ENCODE assay signal across 12 cellular contexts in genomic region chr22:17578129-17578754, GRCh38. TPM values are rescaled to one million over a fixed set of nuclear protein-coding genes. Genes with fewer than 3 reads are reported as not detected.
A peak's percentile ranks its signal among the peaks of the same experiment; 100 is the strongest.
DNase-seq lines count a peak whose midpoint lies in the region; ATAC-seq, FAIRE-seq and TF ChIP-seq lines count a peak whose summit lies in the region.
"Had no signal": no experiment of that assay in that cellular context is flagged by ENCODE, and none has a peak within 500 bp of the region (broad histone marks: within the 10 kb centered on the region; RNA-seq: fewer than 3 reads in every experiment).

No MANE protein-coding gene starts in this region.

- H3K36me3 ChIP-seq in PC-3 (ENCODE audit: low read depth, low read length) (no peaks in the 10 kb centered on the region), HepG2 (replicated peaks in 1 of 2; ENCODE audit: control insufficient read depth in 1 of 2, insufficient read depth in 2 of 2, low read length in 2 of 2) (no peaks in the 10 kb centered on the region)
- H3K36me3 ChIP-seq: neural progenitor cell had no signal

- no peak for TF ChIP-seq POLR2A in HepG2 (IDR thresholded peaks at IDR 0.05; ENCODE audit: insufficient read depth in 1 of 2, low read depth in 2 of 2, low read length in 2 of 2)

- CTCF ChIA-PET in PC-3 (lab: Charles Lee), result no interaction called here
- CTCF ChIA-PET in HepG2 (lab: Yijun Ruan, JAX; ENCODE audit: low intra/inter-chr PET ratio, low total read pairs), result no interaction called here

- no peaks in the 10 kb centered on the region for H4K20me1 ChIP-seq in PC-3 (ENCODE audit: low read length)
- no peaks in the 10 kb centered on the region for H4K20me1 ChIP-seq in HepG2 (ENCODE audit: insufficient read depth, low read length)

- BruUV-seq in PC-3 (replicated peaks; lab: Mats Ljungman, UMichigan), result no TSS peak
- no TSS peak for BruUV-seq in HepG2 (replicated peaks; lab: Mats Ljungman, UMichigan)

- DNase-seq in PC-3 (peak; percentile 37), dermis blood vessel endothelial cell (peak; percentile 37), HepG2 (ENCODE audit: low spot score) (peak; percentile 21), substantia nigra (lab: John Stamatoyannopoulos, UW) (peak in 41 of 49 donors; percentile 21 to 87 (median 62)), T-helper 2 cell (no peak)
- DNase-seq in activated T-cell treated with anti-CD3 and anti-CD28 coated beads, Interleukin-2, amount 50 U/mL, for 72 hours, result no peak
- no peak for DNase-seq in activated naive CD4-positive, alpha-beta T cell treated with anti-CD3 and anti-CD28 coated beads, Interleukin-2, amount 50 U/mL, for 72 hours (ENCODE audit: low spot score in 2 of 2)
- DNase-seq: activated B cell treated with CpG ODN at 0.5 μM for 24 hours; activated naive CD4-positive, alpha-beta T cell treated with Interleukin-2 at 50 U/mL for 16 hours had no signal

- no peaks in the 10 kb centered on the region for H3K27me3 Mint-ChIP-seq in activated T-cell treated with anti-CD3 and anti-CD28 coated beads, Interleukin-2, amount 50 U/mL, for 72 hours (ENCODE audit: low read depth)

- H3K27ac ChIP-seq in PC-3 (ENCODE audit: low read length), result no peak overlapping the region
- H3K27ac ChIP-seq in HepG2 (ENCODE audit: extremely low read length, insufficient read depth, low read length), result no peak overlapping the region
- H3K27ac ChIP-seq in substantia nigra (ENCODE audit: low read depth, low read length, poor library complexity, severe bottlenecking), result peak overlapping the region; percentile 76
- H3K27ac ChIP-seq: neural progenitor cell had no signal

- TF ChIP-seq EP300 in HepG2 (IDR thresholded peaks at IDR 0.05; ENCODE audit: low read depth in 2 of 2, low read length in 2 of 2), result no peak
- no peak for TF ChIP-seq EP300 in HepG2 (CRISPR knock-in tag; IDR thresholded peaks at IDR 0.05; ENCODE audit: borderline replicate concordance)

- H3K4me3 Mint-ChIP-seq in activated T-cell treated with anti-CD3 and anti-CD28 coated beads, Interleukin-2, amount 50 U/mL, for 72 hours, result no peak overlapping the region
- H3K4me3 Mint-ChIP-seq: activated B cell treated with CpG ODN at 0.5 μM for 24 hours, neural progenitor cell had no signal

- no peak for TF ChIP-seq RAD21 in HepG2 (CRISPR knock-in tag; IDR thresholded peaks at IDR 0.05)

- no peak for FAIRE-seq in HepG2 (lab: Jason Lieb, UNC)
- FAIRE-seq: frontal cortex had no signal

- H3K4me1 ChIP-seq in PC-3 (ENCODE audit: insufficient read depth, low read length) (peaks cover 15% of the 10 kb centered on the region; the same call in 1 of the 2 replicates), HepG2 (ENCODE audit: insufficient read depth, low read length) (peaks cover 31% of the 10 kb centered on the region)

- no peaks in the 10 kb centered on the region for H3K4me1 Mint-ChIP-seq in activated T-cell treated with anti-CD3 and anti-CD28 coated beads, Interleukin-2, amount 50 U/mL, for 72 hours (ENCODE audit: low read depth)
- H3K4me1 Mint-ChIP-seq: activated B cell treated with CpG ODN at 0.5 μM for 24 hours had no signal

- no peak for TF ChIP-seq CTCF in PC-3 (conservative IDR thresholded peaks at IDR 0.05; ENCODE audit: low read depth, low read length)
- TF ChIP-seq CTCF in HepG2 (CRISPR knock-in tag; IDR thresholded peaks at IDR 0.05), result no peak

- intact Hi-C loops in PC-3 (cut with micrococcal nuclease), result no loop called here
- intact Hi-C loops in HepG2 (cut with micrococcal nuclease; ENCODE audit: unreplicated experiment), result no loop called here

- no peak overlapping the region for H3K9ac ChIP-seq in PC-3 (ENCODE audit: low read length)
- no peak overlapping the region for H3K9ac ChIP-seq in HepG2 (ENCODE audit: insufficient read depth, low read depth, low read length)
- H3K9ac ChIP-seq: neural progenitor cell had no signal

- no peaks in the 10 kb centered on the region for H3K36me3 Mint-ChIP-seq in activated T-cell treated with anti-CD3 and anti-CD28 coated beads, Interleukin-2, amount 50 U/mL, for 72 hours (ENCODE audit: insufficient read depth in 2 of 2)
- H3K36me3 Mint-ChIP-seq in activated naive CD4-positive, alpha-beta T cell treated with anti-CD3 and anti-CD28 coated beads, Interleukin-2, amount 50 U/mL, for 72 hours, result no peaks in the 10 kb centered on the region

- H3K27ac Mint-ChIP-seq in activated T-cell treated with anti-CD3 and anti-CD28 coated beads, Interleukin-2, amount 50 U/mL, for 72 hours, result no peak overlapping the region
- H3K27ac Mint-ChIP-seq in activated naive CD4-positive, alpha-beta T cell treated with anti-CD3 and anti-CD28 coated beads, Interleukin-2, amount 50 U/mL, for 72 hours, result no peak overlapping the region
- H3K27ac Mint-ChIP-seq: activated B cell treated with CpG ODN at 0.5 μM for 24 hours, neural progenitor cell had no signal

- 57% methylated on average over 11 of the region's 11 CpGs for WGBS in HepG2 (ENCODE audit: low lambda C conversion rate)

- H2AFZ ChIP-seq in PC-3 (ENCODE audit: low read length) (no peak overlapping the region), HepG2 (ENCODE audit: low read length) (no peak overlapping the region)
- H2AFZ ChIP-seq: neural progenitor cell had no signal

- H3K9me3 ChIP-seq in PC-3 (ENCODE audit: low read length) (no peaks in the 10 kb centered on the region), HepG2 (ENCODE audit: low read length) (no peaks in the 10 kb centered on the region)

- in situ Hi-C loops in HepG2 (cut with HindIII; ENCODE audit: extremely low pct_ligation_motif_present, low pct_unique_long_range_greater_than_20kb), result no loop called here

- H3K79me2 ChIP-seq in PC-3 (ENCODE audit: low read length) (no peaks in the 10 kb centered on the region), HepG2 (ENCODE audit: insufficient read depth, low read length) (no peaks in the 10 kb centered on the region)

- no peaks in the 10 kb centered on the region for H3K9me2 ChIP-seq in PC-3 (replicated peaks; ENCODE audit: low read length)

- H3K27me3 ChIP-seq in PC-3 (ENCODE audit: low read length), result no peaks in the 10 kb centered on the region
- H3K27me3 ChIP-seq in HepG2 (ENCODE audit: control insufficient read depth in 1 of 2, insufficient read depth in 2 of 2, low read length in 2 of 2), result no peaks in the 10 kb centered on the region; a peak in 1 of 5 replicates
- H3K27me3 ChIP-seq: neural progenitor cell had no signal

- no peaks in the 10 kb centered on the region for H3F3A ChIP-seq in PC-3 (ENCODE audit: low read length, unreplicated experiment)

- no peak overlapping the region for H3K4me3 ChIP-seq in PC-3 (ENCODE audit: low read length)
- no peak overlapping the region for H3K4me3 ChIP-seq in HepG2 (replicated peaks in 1 of 3; ENCODE audit: insufficient read depth in 1 of 3, low read depth in 2 of 3, low read length in 3 of 3)
- H3K4me3 ChIP-seq: neural progenitor cell had no signal

- ATAC-seq in PC-3, result peak; percentile 27; the same call in 1 of the 2 replicates
- ATAC-seq in HepG2, result peak; percentile 21
- ATAC-seq in activated T-cell treated with anti-CD3 and anti-CD28 coated beads, Interleukin-2, amount 50 U/mL, for 72 hours (replicated peaks in 1 of 2), result no peak
- no peak for ATAC-seq in GM18867 (IDR thresholded peaks at IDR 0.05; ENCODE audit: unreplicated experiment)
- no peak for ATAC-seq in activated naive CD4-positive, alpha-beta T cell treated with anti-CD3 and anti-CD28 coated beads, Interleukin-2, amount 50 U/mL, for 72 hours

- POLR2A ChIA-PET in PC-3 (lab: Charles Lee; ENCODE audit: unreplicated experiment) (no interaction called here), HepG2 (lab: Yijun Ruan, JAX) (interaction anchor here (0.9 kb wide), 1 partner anchor 13 kb away, joined by 3 read pairs; no protein-coding TSS in a partner anchor)

- H3K9me3 Mint-ChIP-seq in activated T-cell treated with anti-CD3 and anti-CD28 coated beads, Interleukin-2, amount 50 U/mL, for 72 hours, result no peaks in the 10 kb centered on the region
- H3K9me3 Mint-ChIP-seq in activated naive CD4-positive, alpha-beta T cell treated with anti-CD3 and anti-CD28 coated beads, Interleukin-2, amount 50 U/mL, for 72 hours, result no peaks in the 10 kb centered on the region
- H3K9me3 Mint-ChIP-seq: activated B cell treated with CpG ODN at 0.5 μM for 24 hours, neural progenitor cell had no signal

- H3K4me2 ChIP-seq in PC-3 (ENCODE audit: low read length) (no peak overlapping the region), HepG2 (ENCODE audit: low read depth, low read length) (0 out of 2 replicates have a peak overlapping the region, but pooled peaks have one; percentile 7)
- H3K4me2 ChIP-seq: neural progenitor cell had no signal

RNA-seq across cellular contexts. Expression of gene SLC25A18, which starts 14.9 kb away (rescaled TPM):
- total RNA-seq in PC-3 (2014; rRNA removed) (0.22 TPM in 1 of 2 replicates, not detected in the other), dermis blood vessel endothelial cell (not detected in 2 replicates), HepG2 (2016; rRNA removed; fragmentation: Illumina TruSeq; extraction: Trizol) (0.75 and 0.86 TPM in 2 replicates)
- total RNA-seq in HepG2 (2016; cell fraction: cytosol; rRNA removed; fragmentation: Illumina TruSeq; extraction: Trizol; ENCODE audit: low read depth), result 0.79 and 0.81 TPM in 2 replicates
- total RNA-seq in HepG2 (2016; cell fraction: insoluble cytoplasmic fraction; rRNA removed; fragmentation: Illumina TruSeq; extraction: Trizol), result 0.52 and 0.64 TPM in 2 replicates
- total RNA-seq in HepG2 (2016; cell fraction: membrane; rRNA removed; fragmentation: Illumina TruSeq; extraction: Trizol), result 1.1 TPM in 2 replicates
- total RNA-seq in HepG2 (2016; cell fraction: nucleus; rRNA removed; fragmentation: Illumina TruSeq; extraction: Trizol), result 0.34 and 0.53 TPM in 2 replicates
- 0.28 and 0.57 TPM in 2 replicates for polyA plus RNA-seq in HepG2 (2011; rRNA removed)
- polyA plus RNA-seq in HepG2 (2011; cell fraction: cytosol; rRNA removed), result 0.32 and 0.40 TPM in 2 replicates
- 0.59 and 0.73 TPM in 2 replicates for polyA plus RNA-seq in HepG2 (2011; cell fraction: nucleus; rRNA removed)
- polyA plus RNA-seq in HepG2 (2012), result 0.36 and 0.82 TPM in 2 replicates
- 1.3 TPM in 2 replicates for polyA plus RNA-seq in HepG2 (2016; cell fraction: cytosol; fragmentation: Illumina TruSeq; extraction: Trizol; ENCODE audit: low read depth)
- polyA plus RNA-seq in HepG2 (2016; cell fraction: insoluble cytoplasmic fraction; fragmentation: Illumina TruSeq; extraction: Trizol; ENCODE audit: low read depth), result 0.61 and 0.70 TPM in 2 replicates
- polyA plus RNA-seq in HepG2 (2016; cell fraction: membrane; fragmentation: Illumina TruSeq; extraction: Trizol; ENCODE audit: low read depth), result 1.2 and 1.7 TPM in 2 replicates
- 0.71 and 1.6 TPM in 2 replicates for polyA plus RNA-seq in HepG2 (2016; cell fraction: nucleus; fragmentation: Illumina TruSeq; extraction: Trizol; ENCODE audit: insufficient read depth, low read depth)
- 0.05 and 0.36 TPM in 2 replicates for polyA minus RNA-seq in HepG2 (2011; rRNA and poly(A)+ RNA removed; ENCODE audit: low replicate concordance)
- 0.30 TPM in 1 of 2 replicates, not detected in the other for polyA minus RNA-seq in HepG2 (2011; cell fraction: cytosol; rRNA and poly(A)+ RNA removed)
- polyA minus RNA-seq in HepG2 (2011; cell fraction: nucleus; rRNA and poly(A)+ RNA removed), result 0.12 and 0.39 TPM in 2 replicates
- not detected for total RNA-seq in activated T-cell treated with anti-CD3 and anti-CD28 coated beads, Interleukin-2, amount 50 U/mL, for 72 hours
- not detected for total RNA-seq in activated naive CD4-positive, alpha-beta T cell treated with anti-CD3 and anti-CD28 coated beads, Interleukin-2, amount 50 U/mL, for 72 hours

RNA-seq across cellular contexts. Expression of gene ATP6V1E1, which starts 50.3 kb away (rescaled TPM):
- total RNA-seq in PC-3 (2014; rRNA removed), result 74.6 and 89.9 TPM in 2 replicates
- 139 and 140 TPM in 2 replicates for total RNA-seq in dermis blood vessel endothelial cell
- 90.9 and 134 TPM in 2 replicates for total RNA-seq in HepG2 (2016; rRNA removed; fragmentation: Illumina TruSeq; extraction: Trizol)
- 16.2 and 17.3 TPM in 2 replicates for total RNA-seq in HepG2 (2016; cell fraction: cytosol; rRNA removed; fragmentation: Illumina TruSeq; extraction: Trizol; ENCODE audit: low read depth)
- 91.3 and 151 TPM in 2 replicates for total RNA-seq in HepG2 (2016; cell fraction: insoluble cytoplasmic fraction; rRNA removed; fragmentation: Illumina TruSeq; extraction: Trizol)
- 27.2 and 27.7 TPM in 2 replicates for total RNA-seq in HepG2 (2016; cell fraction: membrane; rRNA removed; fragmentation: Illumina TruSeq; extraction: Trizol)
- total RNA-seq in HepG2 (2016; cell fraction: nucleus; rRNA removed; fragmentation: Illumina TruSeq; extraction: Trizol), result 39.2 and 45.9 TPM in 2 replicates
- polyA plus RNA-seq in HepG2 (2011; rRNA removed), result 67.2 and 69.3 TPM in 2 replicates
- polyA plus RNA-seq in HepG2 (2011; cell fraction: cytosol; rRNA removed), result 55.4 and 71.3 TPM in 2 replicates
- 15.4 and 18.8 TPM in 2 replicates for polyA plus RNA-seq in HepG2 (2011; cell fraction: nucleus; rRNA removed)
- 68.2 and 73.3 TPM in 2 replicates for polyA plus RNA-seq in HepG2 (2012)
- polyA plus RNA-seq in HepG2 (2016; cell fraction: cytosol; fragmentation: Illumina TruSeq; extraction: Trizol; ENCODE audit: low read depth), result 7.5 and 7.7 TPM in 2 replicates
- polyA plus RNA-seq in HepG2 (2016; cell fraction: insoluble cytoplasmic fraction; fragmentation: Illumina TruSeq; extraction: Trizol; ENCODE audit: low read depth), result 144 and 152 TPM in 2 replicates
- polyA plus RNA-seq in HepG2 (2016; cell fraction: membrane; fragmentation: Illumina TruSeq; extraction: Trizol; ENCODE audit: low read depth), result 14.8 and 15.1 TPM in 2 replicates
- 60.0 and 63.8 TPM in 2 replicates for polyA plus RNA-seq in HepG2 (2016; cell fraction: nucleus; fragmentation: Illumina TruSeq; extraction: Trizol; ENCODE audit: insufficient read depth, low read depth)
- polyA minus RNA-seq in HepG2 (2011; rRNA and poly(A)+ RNA removed; ENCODE audit: low replicate concordance), result 53.2 and 88.3 TPM in 2 replicates
- polyA minus RNA-seq in HepG2 (2011; cell fraction: cytosol; rRNA and poly(A)+ RNA removed), result 26.9 and 29.5 TPM in 2 replicates
- polyA minus RNA-seq in HepG2 (2011; cell fraction: nucleus; rRNA and poly(A)+ RNA removed), result 24.2 and 38.3 TPM in 2 replicates
- 10 to 100 TPM; 83.4 to 89.5 TPM for total RNA-seq in activated T-cell treated with anti-CD3 and anti-CD28 coated beads, Interleukin-2, amount 50 U/mL, for 72 hours
- 100 to 1,000 TPM in 1 of 2 donors, 10 to 100 TPM in 1; 77.5 to 129 TPM for total RNA-seq in activated naive CD4-positive, alpha-beta T cell treated with anti-CD3 and anti-CD28 coated beads, Interleukin-2, amount 50 U/mL, for 72 hours

Comparison
In these comparisons a context has a peak if more than half of its experiments do, and no peak if none do; other contexts are left out.
1. ATAC-seq: peak in PC-3 (single experiment) and HepG2 (single experiment); none in activated T-cell treated with anti-CD3 and anti-CD28 coated beads, Interleukin-2, amount 50 U/mL, for 72 hours (0 of 2), GM18867 (single experiment) and activated naive CD4-positive, alpha-beta T cell treated with anti-CD3 and anti-CD28 coated beads, Interleukin-2, amount 50 U/mL, for 72 hours (0 of 2).
2. DNase-seq: peak in PC-3 (single experiment), dermis blood vessel endothelial cell (single experiment), HepG2 (single experiment) and substantia nigra (41 of 49); none in activated T-cell treated with anti-CD3 and anti-CD28 coated beads, Interleukin-2, amount 50 U/mL, for 72 hours (0 of 2), T-helper 2 cell (0 of 5) and activated naive CD4-positive, alpha-beta T cell treated with anti-CD3 and anti-CD28 coated beads, Interleukin-2, amount 50 U/mL, for 72 hours (0 of 2).